In the genomic region with DNA sequence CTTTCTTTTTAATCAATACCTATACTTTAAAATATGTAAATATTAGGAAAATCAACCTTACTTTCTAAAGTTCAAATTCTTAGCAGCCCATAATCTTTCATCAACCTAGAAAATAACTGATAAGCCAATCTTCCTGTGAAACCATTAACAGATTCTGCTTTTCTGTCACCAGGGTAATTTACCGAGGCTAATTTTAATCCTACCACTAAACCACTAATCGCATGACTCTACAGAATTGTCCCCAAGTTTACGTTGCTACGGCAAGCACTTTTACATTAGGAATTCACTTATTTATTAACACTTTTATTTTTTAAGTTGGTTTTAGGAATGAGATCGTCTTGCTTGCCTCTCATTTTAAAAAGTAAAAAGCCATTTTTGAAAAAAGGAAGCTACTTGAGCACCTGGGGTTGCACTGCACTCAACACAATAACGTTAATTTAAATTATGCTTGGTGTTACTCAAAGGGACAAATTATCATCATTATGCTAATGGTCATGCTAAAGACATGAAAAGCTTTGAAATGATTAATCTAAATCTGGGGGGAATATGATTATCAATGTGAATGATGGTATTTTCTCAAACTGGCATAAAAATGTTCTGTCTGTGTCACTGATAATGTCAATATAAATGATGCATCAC, we compare ENCODE assay signal across 13 cellular contexts. TPM values are rescaled to one million over a fixed set of nuclear protein-coding genes. Genes with fewer than 3 reads are reported as not detected.
DNase-seq lines count a peak whose midpoint lies in the region; ATAC-seq and TF ChIP-seq lines count a peak whose summit lies in the region.
"Had no signal": no experiment of that assay in that cellular context is flagged by ENCODE, and none has a peak within 500 bp of the region (broad histone marks: within the 10 kb centered on the region; RNA-seq: fewer than 3 reads in every experiment).

No MANE protein-coding gene starts in this region.

- no peak overlapping the region for H3K4me3 ChIP-seq in upper lobe of left lung
- H3K4me3 ChIP-seq: esophagus muscularis mucosa had no signal

- no peak for TF ChIP-seq POLR2A in upper lobe of left lung (IDR thresholded peaks at IDR 0.05)

- CTCF ChIA-PET in activated CD4-positive, alpha-beta memory T cell treated with anti-CD3 and anti-CD28 coated beads, Interleukin-2, amount 10 ng/mL, durations not matched to agents 7 days and 5 days (lab: Charles Lee), result no interaction called here

- ATAC-seq in GM18909 (IDR thresholded peaks at IDR 0.05; ENCODE audit: poor library complexity, unreplicated experiment) (peak; percentile 67), HG02870 (IDR thresholded peaks at IDR 0.05; ENCODE audit: unreplicated experiment) (peak; percentile 66), upper lobe of left lung (ENCODE audit: low FRiP score in 2 of 2) (no peak)

- H3K27me3 ChIP-seq in upper lobe of left lung, result no peaks in the 10 kb centered on the region
- H3K27me3 ChIP-seq: esophagus muscularis mucosa had no signal

- H3K27ac Mint-ChIP-seq in activated CD4-positive, alpha-beta memory T cell treated with anti-CD3 and anti-CD28 coated beads, Interleukin-2, amount 10 ng/mL, durations not matched to agents 7 days and 5 days, result no peak overlapping the region

- WGBS in upper lobe of left lung, 2 donors, result 72 to 76% methylated on average over 6 of the region's 6 CpGs

- H3K9me3 Mint-ChIP-seq in activated CD4-positive, alpha-beta memory T cell treated with anti-CD3 and anti-CD28 coated beads, Interleukin-2, amount 10 ng/mL, durations not matched to agents 7 days and 5 days, result no peaks in the 10 kb centered on the region

- DNase-seq in MV-4-11 (lab: John Stamatoyannopoulos, UW), result peak; percentile 39
- DNase-seq in activated CD4-positive, alpha-beta memory T cell treated with anti-CD3 and anti-CD28 coated beads, Interleukin-2, amount 10 ng/mL, durations not matched to agents 7 days and 5 days, result no peak
- no peak for DNase-seq in upper lobe of left lung
- DNase-seq in NCI-H748 treated with DMSO at 0.1 percent for 48 hours (lab: John Stamatoyannopoulos, UW), result no peak
- DNase-seq in mesenteric fat pad (ENCODE audit: low spot score), result no peak
- DNase-seq: activated CD4-positive, alpha-beta T cell treated with anti-CD3 and anti-CD28 coated beads, Interleukin-2, amount 50 U/mL, for 1 hour; activated naive CD4-positive, alpha-beta T cell; HCEC 1CT; NCI-H146; retina had no signal

- H3K36me3 ChIP-seq in upper lobe of left lung, result no peaks in the 10 kb centered on the region
- H3K36me3 ChIP-seq: esophagus muscularis mucosa had no signal

- POLR2A ChIA-PET in activated CD4-positive, alpha-beta memory T cell treated with anti-CD3 and anti-CD28 coated beads, Interleukin-2, amount 10 ng/mL, durations not matched to agents 7 days and 5 days (lab: Charles Lee), result no interaction called here

- no peak overlapping the region for H3K4me3 Mint-ChIP-seq in activated CD4-positive, alpha-beta memory T cell treated with anti-CD3 and anti-CD28 coated beads, Interleukin-2, amount 10 ng/mL, durations not matched to agents 7 days and 5 days

- no peaks in the 10 kb centered on the region for H3K9me3 ChIP-seq in upper lobe of left lung
- H3K9me3 ChIP-seq: esophagus muscularis mucosa had no signal

- TF ChIP-seq EP300 in upper lobe of left lung (IDR thresholded peaks at IDR 0.05), result no peak

- H3K27ac ChIP-seq in upper lobe of left lung, result no peak overlapping the region
- H3K27ac ChIP-seq: esophagus muscularis mucosa had no signal

- H3K4me1 Mint-ChIP-seq in activated CD4-positive, alpha-beta memory T cell treated with anti-CD3 and anti-CD28 coated beads, Interleukin-2, amount 10 ng/mL, durations not matched to agents 7 days and 5 days, result no peaks in the 10 kb centered on the region

- H3K4me1 ChIP-seq in upper lobe of left lung, result peaks cover 7 to 37% (median 11%) of the 10 kb centered on the region in 4 donors

- no peak for TF ChIP-seq CTCF in upper lobe of left lung (IDR thresholded peaks at IDR 0.05)

- peaks cover 35% of the 10 kb centered on the region for H3K27me3 Mint-ChIP-seq in activated CD4-positive, alpha-beta memory T cell treated with anti-CD3 and anti-CD28 coated beads, Interleukin-2, amount 10 ng/mL, durations not matched to agents 7 days and 5 days

- no peaks in the 10 kb centered on the region for H3K36me3 Mint-ChIP-seq in activated CD4-positive, alpha-beta memory T cell treated with anti-CD3 and anti-CD28 coated beads, Interleukin-2, amount 10 ng/mL, durations not matched to agents 7 days and 5 days (ENCODE audit: low read depth)

RNA-seq across cellular contexts. Expression of gene ZNF516, which starts 10.2 kb away (rescaled TPM):
- 1 to 10 TPM; 3.9 to 5.0 TPM for total RNA-seq in activated CD4-positive, alpha-beta memory T cell treated with anti-CD3 and anti-CD28 coated beads, Interleukin-2, amount 10 ng/mL, durations not matched to agents 7 days and 5 days
- 10 to 100 TPM; 21.9 to 44.3 (median 36.5) TPM for total RNA-seq in upper lobe of left lung
- total RNA-seq in mesenteric fat pad, result 20.3 TPM

Comparison
In these comparisons a context has a peak if more than half of its experiments do, and no peak if none do; other contexts are left out.
1. ATAC-seq: peak in GM18909 (single experiment) and HG02870 (single experiment); none in upper lobe of left lung (0 of 2).